ENCODE assay signal across 36 cellular contexts in the genomic region with DNA sequence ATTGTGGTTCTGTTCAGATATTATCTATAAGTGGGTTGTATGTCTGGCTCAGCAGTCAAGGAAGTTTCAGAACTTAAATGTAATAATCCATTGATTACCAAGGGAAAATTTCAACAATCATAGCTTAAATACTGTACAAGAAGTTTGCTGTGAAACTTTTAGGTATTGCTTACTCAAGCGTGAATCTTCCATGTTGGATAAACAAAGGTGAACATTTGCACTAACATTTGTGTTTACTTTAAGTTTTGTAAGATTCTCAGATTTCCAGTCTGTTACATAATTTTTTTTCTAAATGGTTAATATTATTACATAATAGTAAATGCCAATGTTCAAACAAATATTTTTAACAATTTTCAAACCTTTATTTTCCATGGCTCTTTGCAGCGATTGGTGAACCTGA.
DNase-seq lines count a peak whose midpoint lies in the region; ATAC-seq, FAIRE-seq and TF ChIP-seq lines count a peak whose summit lies in the region.
"Had no signal": no experiment of that assay in that cellular context is flagged by ENCODE, and none has a peak within 500 bp of the region (broad histone marks: within the 10 kb centered on the region; RNA-seq: fewer than 3 reads in every experiment).

No MANE protein-coding gene starts in this region.

- no peak for TF ChIP-seq CTCF in liver (IDR thresholded peaks at IDR 0.05; ENCODE audit: low read depth, low read length, missing input control)
- no peak for TF ChIP-seq CTCF in HepG2 (CRISPR knock-in tag; IDR thresholded peaks at IDR 0.05)
- no peak for TF ChIP-seq CTCF in LNCaP clone FGC (IDR thresholded peaks at IDR 0.05; ENCODE audit: control insufficient read depth, extremely low read depth, insufficient read depth)
- TF ChIP-seq CTCF in SU-DHL-6 (IDR thresholded peaks at IDR 0.05; ENCODE audit: insufficient read depth, low read length, poor library complexity, severe bottlenecking), result no peak
- TF ChIP-seq CTCF in K562 (IDR thresholded peaks at IDR 0.05 in 2 of 3, conservative IDR thresholded peaks at IDR 0.05 in 1 of 3; ENCODE audit: insufficient read depth in 2 of 3, low read depth in 1 of 3, low read length in 3 of 3), result no peak

- in situ Hi-C loops in HepG2 (cut with HindIII; ENCODE audit: extremely low pct_ligation_motif_present, low pct_unique_long_range_greater_than_20kb), result no loop called here
- in situ Hi-C loops in K562 (cut with MboI), result no loop called here

- H3K4me1 ChIP-seq in liver (ENCODE audit: control insufficient read depth in 4 of 4, insufficient read depth in 4 of 4, low read length in 3 of 4) (peaks cover 1 to 34% (median 23%) of the 10 kb centered on the region in 4 donors), HepG2 (ENCODE audit: insufficient read depth, low read length) (no peaks in the 10 kb centered on the region), K562 (replicated peaks in 1 of 2; ENCODE audit: control insufficient read depth in 2 of 2, insufficient read depth in 2 of 2, low read length in 2 of 2) (peaks cover 0 to 3% of the 10 kb centered on the region in 2 experiments; a peak in 1 of 5 replicates)
- H3K4me1 ChIP-seq: A549; BLaER1; BLaER1 treated with 17β-estradiol and CSF1 and Interleukin-3, amounts not matched to agents 10 nM and 100 nM; Caco-2 had no signal

- DNase-seq in HepG2 (ENCODE audit: low spot score), result no peak
- peak; percentile 40 for DNase-seq in LNCaP clone FGC (ENCODE audit: low read depth)
- DNase-seq in K562 (ENCODE audit: extremely low read depth in 1 of 4, low spot score in 3 of 4), result no peak
- DNase-seq in NCI-H2227 (lab: John Stamatoyannopoulos, UW; ENCODE audit: unreplicated experiment), result no peak
- no peak for DNase-seq in activated CD8-positive, alpha-beta memory T cell treated with anti-CD3 and anti-CD28 coated beads, Interleukin-2, amount 10 ng/mL, durations not matched to agents 7 days and 5 days
- DNase-seq in kidney tubule cell (ENCODE audit: low spot score), result no peak
- DNase-seq: 8988T; ACHN; AML-193; BE2C; C1 segment of cervical spinal cord; Caco-2; Calu3; CD4-positive, alpha-beta memory T cell; CD4-positive, alpha-beta T cell; CD4-positive, CD25-positive, alpha-beta regulatory T cell; CD8-positive, alpha-beta memory T cell; CD8-positive, alpha-beta T cell; COR-L47; DMS 273 treated with DMSO at 0.1 percent for 48 hours; DMS153; DMS53; DMS79; DMS79 treated with DMSO at 0.1 percent for 48 hours; DND-41; EL had no signal

- no peaks in the 10 kb centered on the region for H3K36me3 Mint-ChIP-seq in activated CD8-positive, alpha-beta memory T cell treated with anti-CD3 and anti-CD28 coated beads, Interleukin-2, amount 10 ng/mL, durations not matched to agents 7 days and 5 days
- H3K36me3 Mint-ChIP-seq: CD14-positive monocyte; CD4-positive, alpha-beta memory T cell; CD4-positive, CD25-positive, alpha-beta regulatory T cell; CD8-positive, alpha-beta memory T cell; CD8-positive, alpha-beta T cell had no signal

- H3K9me2 ChIP-seq in SU-DHL-6 (replicated peaks; ENCODE audit: insufficient read depth, low read length), result no peaks in the 10 kb centered on the region

- H3K4me3 ChIP-seq in liver (ENCODE audit: low read depth in 1 of 3, low read length in 3 of 3) (peak overlapping the region in 2 of 3 donors; percentile 69 to 70), HepG2 (replicated peaks in 1 of 3; ENCODE audit: insufficient read depth in 1 of 3, low read depth in 2 of 3, low read length in 3 of 3) (no peak overlapping the region), LNCaP clone FGC (ENCODE audit: low read depth, low read length) (no peak overlapping the region), SU-DHL-6 (ENCODE audit: insufficient read depth, low read length, poor library complexity, severe bottlenecking) (no peak overlapping the region), K562 (no peak overlapping the region)
- H3K4me3 ChIP-seq: A549; BLaER1; BLaER1 treated with 17β-estradiol and CSF1 and Interleukin-3, amounts not matched to agents 10 nM and 100 nM had no signal

- H3F3A ChIP-seq in SU-DHL-6 (ENCODE audit: insufficient read depth), result no peaks in the 10 kb centered on the region

- H3K27me3 Mint-ChIP-seq in activated CD8-positive, alpha-beta memory T cell treated with anti-CD3 and anti-CD28 coated beads, Interleukin-2, amount 10 ng/mL, durations not matched to agents 7 days and 5 days, result no peaks in the 10 kb centered on the region
- H3K27me3 Mint-ChIP-seq: B cell; CD4-positive, alpha-beta memory T cell; CD4-positive, alpha-beta T cell; CD4-positive, CD25-positive, alpha-beta regulatory T cell; CD8-positive, alpha-beta memory T cell had no signal

- H3K4me3 Mint-ChIP-seq in activated CD8-positive, alpha-beta memory T cell treated with anti-CD3 and anti-CD28 coated beads, Interleukin-2, amount 10 ng/mL, durations not matched to agents 7 days and 5 days, result no peak overlapping the region
- H3K4me3 Mint-ChIP-seq: B cell; CD14-positive monocyte; CD4-positive, alpha-beta memory T cell; CD4-positive, alpha-beta T cell; CD4-positive, CD25-positive, alpha-beta regulatory T cell; CD8-positive, alpha-beta memory T cell; CD8-positive, alpha-beta T cell had no signal

- H3K9me3 ChIP-seq in liver (ENCODE audit: control insufficient read depth in 4 of 4, low read length in 3 of 4) (no peaks in the 10 kb centered on the region), HepG2 (ENCODE audit: low read length) (peaks cover 80% of the 10 kb centered on the region), SU-DHL-6 (ENCODE audit: insufficient read depth, low read length) (peaks cover 9% of the 10 kb centered on the region; the same call in 1 of the 2 replicates), K562 (replicated peaks; ENCODE audit: control insufficient read depth, insufficient read depth, low read depth, low read length) (no peaks in the 10 kb centered on the region)
- H3K9me3 ChIP-seq: A549; BE2C; BLaER1; BLaER1 treated with 17β-estradiol and CSF1 and Interleukin-3, amounts not matched to agents 10 nM and 100 nM; Caco-2 had no signal

- POLR2A ChIA-PET in HepG2 (lab: Yijun Ruan, JAX) (no interaction called here), K562 (lab: Yijun Ruan, JAX) (no interaction called here)

- ATAC-seq in HepG2, result no peak
- ATAC-seq in K562, result no peak
- no peak for ATAC-seq in activated CD8-positive, alpha-beta memory T cell treated with anti-CD3 and anti-CD28 coated beads, Interleukin-2, amount 10 ng/mL, durations not matched to agents 7 days and 5 days
- ATAC-seq: A549; CD8-positive, alpha-beta T cell had no signal

- H3K27ac ChIP-seq in liver (ENCODE audit: low read depth in 1 of 2, low read length in 2 of 2) (no peak overlapping the region), HepG2 (ENCODE audit: extremely low read length, insufficient read depth, low read length) (no peak overlapping the region), SU-DHL-6 (ENCODE audit: low read depth, low read length) (no peak overlapping the region), K562 (ENCODE audit: extremely low read depth, low read depth, low read length) (no peak overlapping the region)
- H3K27ac ChIP-seq: 22Rv1; A549; BLaER1; BLaER1 treated with 17β-estradiol and CSF1 and Interleukin-3, amounts not matched to agents 10 nM and 100 nM; C4-2B had no signal

- H2AFZ ChIP-seq in HepG2 (ENCODE audit: low read length) (no peak overlapping the region), SU-DHL-6 (ENCODE audit: low read depth, low read length, severe bottlenecking) (peak overlapping the region; percentile 68), K562 (ENCODE audit: low read depth, low read length) (no peak overlapping the region)

- H3K4me2 ChIP-seq in HepG2 (ENCODE audit: low read depth, low read length) (no peak overlapping the region), SU-DHL-6 (ENCODE audit: low read depth, low read length, poor library complexity, severe bottlenecking) (no peak overlapping the region), K562 (ENCODE audit: insufficient read depth, low read length) (no peak overlapping the region)
- H3K4me2 ChIP-seq: A549; BLaER1; BLaER1 treated with 17β-estradiol and CSF1 and Interleukin-3, amounts not matched to agents 10 nM and 100 nM had no signal

- H3K36me3 ChIP-seq in liver (ENCODE audit: control insufficient read depth in 4 of 4, insufficient read depth in 3 of 4, low read depth in 1 of 4, low read length in 3 of 4) (no peaks in the 10 kb centered on the region), HepG2 (replicated peaks in 1 of 2; ENCODE audit: control insufficient read depth in 1 of 2, insufficient read depth in 2 of 2, low read length in 2 of 2) (no peaks in the 10 kb centered on the region), SU-DHL-6 (ENCODE audit: low read length) (peaks cover 6% of the 10 kb centered on the region), K562 (ENCODE audit: control insufficient read depth, insufficient read depth, low read length) (peaks cover 40% of the 10 kb centered on the region; the same call in 2 of the 3 replicates)
- H3K36me3 ChIP-seq: BE2C; BLaER1; BLaER1 treated with 17β-estradiol and CSF1 and Interleukin-3, amounts not matched to agents 10 nM and 100 nM had no signal

- no peak for TF ChIP-seq EP300 in HepG2 (IDR thresholded peaks at IDR 0.05; ENCODE audit: low read depth in 2 of 2, low read length in 2 of 2)
- no peak for TF ChIP-seq EP300 in HepG2 (CRISPR knock-in tag; IDR thresholded peaks at IDR 0.05; ENCODE audit: borderline replicate concordance)
- no peak for TF ChIP-seq EP300 in K562 (IDR thresholded peaks at IDR 0.05; ENCODE audit: low read length)

- no peak overlapping the region for H3K27ac Mint-ChIP-seq in activated CD8-positive, alpha-beta memory T cell treated with anti-CD3 and anti-CD28 coated beads, Interleukin-2, amount 10 ng/mL, durations not matched to agents 7 days and 5 days
- H3K27ac Mint-ChIP-seq: B cell; CD14-positive monocyte; CD4-positive, alpha-beta memory T cell; CD4-positive, alpha-beta T cell; CD4-positive, CD25-positive, alpha-beta regulatory T cell; CD8-positive, alpha-beta memory T cell; CD8-positive, alpha-beta T cell had no signal

- FAIRE-seq in HepG2 (lab: Jason Lieb, UNC), result no peak
- peak; percentile 59 for FAIRE-seq in K562 (lab: Jason Lieb, UNC)
- FAIRE-seq: A549, D721Med had no signal

- H3K27me3 ChIP-seq in liver (ENCODE audit: control insufficient read depth in 4 of 4, insufficient read depth in 4 of 4, low read length in 3 of 4) (no peaks in the 10 kb centered on the region), HepG2 (ENCODE audit: control insufficient read depth in 1 of 2, insufficient read depth in 2 of 2, low read length in 2 of 2) (no peaks in the 10 kb centered on the region), SU-DHL-6 (ENCODE audit: low read length) (no peaks in the 10 kb centered on the region), K562 (ENCODE audit: control insufficient read depth in 2 of 2, insufficient read depth in 2 of 2, low read length in 2 of 2) (no peaks in the 10 kb centered on the region)
- H3K27me3 ChIP-seq: BE2C; BLaER1; BLaER1 treated with 17β-estradiol and CSF1 and Interleukin-3, amounts not matched to agents 10 nM and 100 nM had no signal

- H4K20me1 ChIP-seq in HepG2 (ENCODE audit: insufficient read depth, low read length), result no peaks in the 10 kb centered on the region
- H4K20me1 ChIP-seq in SU-DHL-6 (ENCODE audit: low read depth, low read length), result no peaks in the 10 kb centered on the region
- no peaks in the 10 kb centered on the region for H4K20me1 ChIP-seq in K562 (replicated peaks; ENCODE audit: control insufficient read depth, insufficient read depth, low read length)
- H4K20me1 ChIP-seq: BLaER1; BLaER1 treated with 17β-estradiol and CSF1 and Interleukin-3, amounts not matched to agents 10 nM and 100 nM had no signal

- H3K9ac ChIP-seq in liver (ENCODE audit: low read depth in 1 of 2, low read length in 2 of 2), result no peak overlapping the region
- H3K9ac ChIP-seq in HepG2 (ENCODE audit: insufficient read depth, low read depth, low read length), result no peak overlapping the region
- no peak overlapping the region for H3K9ac ChIP-seq in SU-DHL-6 (ENCODE audit: low read length)
- no peak overlapping the region for H3K9ac ChIP-seq in K562 (ENCODE audit: insufficient read depth in 1 of 2, low read depth in 2 of 2, low read length in 2 of 2)
- H3K9ac ChIP-seq: BLaER1; BLaER1 treated with 17β-estradiol and CSF1 and Interleukin-3, amounts not matched to agents 10 nM and 100 nM had no signal

- no peaks in the 10 kb centered on the region for H3K9me1 ChIP-seq in K562 (ENCODE audit: control insufficient read depth, insufficient read depth, low read length)

- CTCF ChIA-PET in HepG2 (lab: Yijun Ruan, JAX; ENCODE audit: low intra/inter-chr PET ratio, low total read pairs) (no interaction called here), K562 (lab: Yijun Ruan, JAX; ENCODE audit: low intra/inter-chr PET ratio) (no interaction called here)
- CTCF ChIA-PET in activated CD8-positive, alpha-beta memory T cell treated with anti-CD3 and anti-CD28 coated beads, Interleukin-2, amount 10 ng/mL, durations not matched to agents 7 days and 5 days (lab: Charles Lee), result no interaction called here

- TF ChIP-seq RAD21 in liver (IDR thresholded peaks at IDR 0.05) (no peak), HepG2 (CRISPR knock-in tag; IDR thresholded peaks at IDR 0.05) (no peak), K562 (CRISPR knock-in tag; conservative IDR thresholded peaks at IDR 0.05 in 1 of 2, IDR thresholded peaks at IDR 0.05 in 1 of 2) (no peak)

- H3K79me2 ChIP-seq in HepG2 (ENCODE audit: insufficient read depth, low read length) (no peaks in the 10 kb centered on the region), SU-DHL-6 (ENCODE audit: insufficient read depth, low read length) (no peaks in the 10 kb centered on the region), K562 (ENCODE audit: control insufficient read depth, insufficient read depth, low read length) (peaks cover 7% of the 10 kb centered on the region; the same call in 1 of the 3 replicates)

- H3K4me1 Mint-ChIP-seq in activated CD8-positive, alpha-beta memory T cell treated with anti-CD3 and anti-CD28 coated beads, Interleukin-2, amount 10 ng/mL, durations not matched to agents 7 days and 5 days, result no peaks in the 10 kb centered on the region
- H3K4me1 Mint-ChIP-seq: B cell; CD14-positive monocyte; CD4-positive, alpha-beta memory T cell; CD4-positive, CD25-positive, alpha-beta regulatory T cell; CD8-positive, alpha-beta memory T cell had no signal

- no peaks in the 10 kb centered on the region for H3K9me3 Mint-ChIP-seq in activated CD8-positive, alpha-beta memory T cell treated with anti-CD3 and anti-CD28 coated beads, Interleukin-2, amount 10 ng/mL, durations not matched to agents 7 days and 5 days (ENCODE audit: low read depth)
- H3K9me3 Mint-ChIP-seq: CD4-positive, alpha-beta T cell; CD8-positive, alpha-beta T cell had no signal

- TF ChIP-seq POLR2A in HepG2 (IDR thresholded peaks at IDR 0.05; ENCODE audit: insufficient read depth in 1 of 2, low read depth in 2 of 2, low read length in 2 of 2) (no peak), K562 (conservative IDR thresholded peaks at IDR 0.05) (no peak)

- intact Hi-C loops in HepG2 (cut with micrococcal nuclease; ENCODE audit: unreplicated experiment), result no loop called here
- intact Hi-C loops in K562 (cut with micrococcal nuclease), result no loop called here

- no TSS peak for BruUV-seq in HepG2 (replicated peaks; lab: Mats Ljungman, UMichigan)
- BruUV-seq in K562 (replicated peaks; lab: Mats Ljungman, UMichigan), result no TSS peak

- WGBS in liver, result 44% methylated on average over 2 of the region's 2 CpGs
- WGBS in HepG2 (ENCODE audit: low lambda C conversion rate), result 24% methylated on average over 2 of the region's 2 CpGs
- 98% methylated on average over 2 of the region's 2 CpGs for WGBS in K562 (ENCODE audit: insufficient coverage, low coverage, missing lambda C conversion rate)

Comparison
In these comparisons a context has a peak if more than half of its experiments do, and no peak if none do; other contexts are left out.
1. H3K4me3 ChIP-seq: peak in liver (2 of 3); none in HepG2 (0 of 3), LNCaP clone FGC (single experiment), SU-DHL-6 (single experiment) and K562 (single experiment).